Comparison of ENCODE assay signal across 20 cellular contexts in the genomic region with DNA sequence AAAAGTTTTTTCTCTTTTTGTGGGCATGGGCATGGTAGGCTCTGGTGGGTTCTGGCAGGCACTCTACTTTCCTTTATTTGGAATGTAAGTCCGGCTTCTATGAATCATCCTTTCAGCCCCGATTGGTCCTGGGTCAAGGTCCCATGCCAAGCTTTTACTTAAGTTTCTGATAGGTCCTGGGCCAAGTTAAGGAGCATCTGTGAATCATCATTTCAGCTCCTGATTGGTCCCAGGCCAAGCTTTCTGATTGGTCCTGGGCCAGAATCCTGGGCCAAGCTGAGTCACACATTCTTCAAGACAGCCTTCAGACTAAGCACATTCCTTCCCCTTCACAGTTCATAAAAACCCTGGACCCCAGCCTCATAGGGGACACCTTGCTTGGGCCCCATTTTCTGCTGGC.
A peak's percentile ranks its signal among the peaks of the same experiment; 100 is the strongest.
DNase-seq lines count a peak whose midpoint lies in the region; ATAC-seq and TF ChIP-seq lines count a peak whose summit lies in the region.
"Had no signal": no experiment of that assay in that cellular context is flagged by ENCODE, and none has a peak within 500 bp of the region (broad histone marks: within the 10 kb centered on the region; RNA-seq: fewer than 3 reads in every experiment).

No MANE protein-coding gene starts in this region.

- DNase-seq in HS-27A (ENCODE audit: low read depth) (peak; percentile 2), adrenal gland (peak; percentile 70 to 95 (median 87)), islet precursor cell (peak; percentile 61), skeletal muscle cell (ENCODE audit: low read depth) (peak; percentile 25), activated gamma-delta T cell (lab: John Stamatoyannopoulos, UW) (no peak)
- DNase-seq in activated naive CD4-positive, alpha-beta T cell treated with Interleukin-2 at 50 U/mL for 16 hours = no peak
- DNase-seq: activated T-cell treated with anti-CD3 and anti-CD28 coated beads, Interleukin-2, amount 50 U/mL, for 72 hours; CD8-positive, alpha-beta T cell; DMS53; effector memory CD4-positive, alpha-beta T cell; midbrain; natural killer cell; NCI-H1092 treated with DMSO at 0.1 percent for 48 hours; NCI-H1930; NCI-H748 treated with DMSO at 0.1 percent for 48 hours; SHP77 treated with DMSO at 0.1 percent for 48 hours had no signal

- H3K4me3 ChIP-seq in adrenal gland (no peak overlapping the region), skeletal muscle cell (ENCODE audit: low read depth, low read length) (no peak overlapping the region)
- H3K4me3 ChIP-seq: GM12878, uterus had no signal

- TF ChIP-seq CTCF in adrenal gland (IDR thresholded peaks at IDR 0.05) = no peak

- H3K27me3 ChIP-seq in adrenal gland = no peaks in the 10 kb centered on the region
- H3K27me3 ChIP-seq: uterus had no signal

- H3K27ac ChIP-seq in adrenal gland = peak overlapping the region in 4 of 5 donors; percentile 36 to 63 (median 54)
- H3K27ac ChIP-seq: uterus had no signal

- no peaks in the 10 kb centered on the region for H3K36me3 ChIP-seq in adrenal gland (replicated peaks in 1 of 2)
- H3K36me3 ChIP-seq: uterus had no signal

- no peak for ATAC-seq in GM18909 (IDR thresholded peaks at IDR 0.05; ENCODE audit: poor library complexity, unreplicated experiment)
- ATAC-seq: activated naive CD4-positive, alpha-beta T cell treated with anti-CD3 and anti-CD28 coated beads, Interleukin-2, amount 50 U/mL, for 72 hours; activated T-cell treated with anti-CD3 and anti-CD28 coated beads, Interleukin-2, amount 50 U/mL, for 72 hours; CD8-positive, alpha-beta T cell; GM12878; natural killer cell had no signal

- peaks cover 0 to 7% of the 10 kb centered on the region in 2 donors for H3K4me1 ChIP-seq in adrenal gland (replicated peaks in 1 of 2)
- H3K4me1 ChIP-seq: uterus had no signal

- intact Hi-C loops in adrenal gland (cut with DNase I) = no loop called here

- WGBS in adrenal gland, 4 donors = 15 to 67% (median 23%) methylated on average over 1 to 2 of the region's 2 CpGs

- H3K9me3 ChIP-seq in adrenal gland (replicated peaks in 1 of 3) = no peaks in the 10 kb centered on the region
- H3K9me3 ChIP-seq: uterus had no signal

- TF ChIP-seq POLR2A in adrenal gland (IDR thresholded peaks at IDR 0.05) = no peak

Comparison
In these comparisons a context has a peak if more than half of its experiments do, and no peak if none do; other contexts are left out.
1. DNase-seq: peak in HS-27A (single experiment), adrenal gland (7 of 7), islet precursor cell (single experiment) and skeletal muscle cell (single experiment); none in activated naive CD4-positive, alpha-beta T cell treated with Interleukin-2 at 50 U/mL for 16 hours (single experiment) and activated gamma-delta T cell (single experiment).